23 cellular contexts compared by ENCODE assay signal in genomic region chr3:152206243-152206642, GRCh38.
DNase-seq lines count a peak whose midpoint lies in the region; ATAC-seq and TF ChIP-seq lines count a peak whose summit lies in the region.
"Had no signal": no experiment of that assay in that cellular context is flagged by ENCODE, and none has a peak within 500 bp of the region (broad histone marks: within the 10 kb centered on the region; RNA-seq: fewer than 3 reads in every experiment).

No MANE protein-coding gene starts in this region.

- H3K36me3 Mint-ChIP-seq in CD14-positive monocyte: peaks cover 4 to 5% of the 10 kb centered on the region in 2 donors
- peaks cover 8% of the 10 kb centered on the region for H3K36me3 Mint-ChIP-seq in CD4-positive, alpha-beta T cell (ENCODE audit: low read depth)
- no peaks in the 10 kb centered on the region for H3K36me3 Mint-ChIP-seq in activated naive CD8-positive, alpha-beta T cell treated with anti-CD3 and anti-CD28 coated beads, Interleukin-2, amount 50 U/mL, for 24 hours (ENCODE audit: low read depth)
- H3K36me3 Mint-ChIP-seq in naive thymus-derived CD8-positive, alpha-beta T cell: no peaks in the 10 kb centered on the region
- H3K36me3 Mint-ChIP-seq: type B pancreatic cell had no signal

- no peaks in the 10 kb centered on the region for H3K27me3 ChIP-seq in CD4-positive, alpha-beta T cell (ENCODE audit: control insufficient read depth, insufficient read depth, low read length)

- no peaks in the 10 kb centered on the region for H3K27me3 Mint-ChIP-seq in CD14-positive monocyte (ENCODE audit: low read depth in 3 of 3)
- no peaks in the 10 kb centered on the region for H3K27me3 Mint-ChIP-seq in CD4-positive, alpha-beta T cell
- H3K27me3 Mint-ChIP-seq in activated naive CD8-positive, alpha-beta T cell treated with anti-CD3 and anti-CD28 coated beads, Interleukin-2, amount 50 U/mL, for 24 hours: no peaks in the 10 kb centered on the region
- no peaks in the 10 kb centered on the region for H3K27me3 Mint-ChIP-seq in naive thymus-derived CD8-positive, alpha-beta T cell
- H3K27me3 Mint-ChIP-seq: type B pancreatic cell had no signal

- intact Hi-C loops in CD14-positive monocyte (cut with micrococcal nuclease): loop anchor here in 1 of 2 donors (5.0 kb wide), 2 partner anchors 36 to 61 kb away; partner anchors contain the start of gene MBNL1
- intact Hi-C loops in CD4-positive, alpha-beta T cell (cut with DNase I, micrococcal nuclease): no loop called here

- no peak overlapping the region for H3K27ac ChIP-seq in CD4-positive, alpha-beta T cell (ENCODE audit: low read depth, low read length)

- peak overlapping the region in 1 of 2 donors; percentile 68 for H3K4me3 Mint-ChIP-seq in CD14-positive monocyte
- peak overlapping the region; percentile 93 for H3K4me3 Mint-ChIP-seq in CD4-positive, alpha-beta T cell
- no peak overlapping the region for H3K4me3 Mint-ChIP-seq in activated naive CD8-positive, alpha-beta T cell treated with anti-CD3 and anti-CD28 coated beads, Interleukin-2, amount 50 U/mL, for 24 hours
- peak overlapping the region in 6 of 10 donors; percentile 7 to 91 (median 76) for H3K4me3 Mint-ChIP-seq in naive thymus-derived CD8-positive, alpha-beta T cell
- H3K4me3 Mint-ChIP-seq: type B pancreatic cell had no signal

- peaks cover 12 to 16% (median 14%) of the 10 kb centered on the region in 7 donors for H3K9me3 Mint-ChIP-seq in CD14-positive monocyte
- H3K9me3 Mint-ChIP-seq in CD4-positive, alpha-beta T cell: no peaks in the 10 kb centered on the region
- H3K9me3 Mint-ChIP-seq in activated naive CD8-positive, alpha-beta T cell treated with anti-CD3 and anti-CD28 coated beads, Interleukin-2, amount 50 U/mL, for 24 hours: no peaks in the 10 kb centered on the region
- no peaks in the 10 kb centered on the region for H3K9me3 Mint-ChIP-seq in naive thymus-derived CD8-positive, alpha-beta T cell
- H3K9me3 Mint-ChIP-seq: activated T-cell treated with anti-CD3 and anti-CD28 coated beads, Interleukin-2, amount 50 U/mL, for 4 hours; type B pancreatic cell had no signal

- TF ChIP-seq CTCF in CD14-positive monocyte (IDR thresholded peaks at IDR 0.05): no peak
- TF ChIP-seq CTCF in CD4-positive, alpha-beta T cell (IDR thresholded peaks at IDR 0.05): no peak

- CTCF ChIA-PET in CD4-positive, alpha-beta T cell (lab: Charles Lee): no interaction called here

- DNase-seq in CD14-positive monocyte (ENCODE audit: low spot score): no peak
- no peak for DNase-seq in CD4-positive, alpha-beta T cell
- DNase-seq in activated naive CD8-positive, alpha-beta T cell treated with anti-CD3 and anti-CD28 coated beads, Interleukin-2, amount 50 U/mL, for 24 hours: no peak
- DNase-seq in naive thymus-derived CD8-positive, alpha-beta T cell: no peak
- no peak for DNase-seq in central memory CD4-positive, alpha-beta T cell
- DNase-seq in stimulated activated naive CD4-positive, alpha-beta T cell (lab: John Stamatoyannopoulos, UW): no peak
- no peak for DNase-seq in COLO829 (ENCODE audit: low spot score)
- DNase-seq: activated CD4-positive, alpha-beta T cell treated with anti-CD3 and anti-CD28 coated beads, Interleukin-2, amount 50 U/mL, for 48 hours; activated T-cell treated with anti-CD3 and anti-CD28 coated beads, Interleukin-2, amount 50 U/mL, for 4 hours; amniotic stem cell; caudate nucleus; effector CD4-positive, alpha-beta T cell; GF-D8; H7; Karpas-422; NCI-H1048; NCI-H2081 treated with DMSO at 0.1 percent for 48 hours; NCI-H510A treated with DMSO at 0.1 percent for 48 hours; nucleus accumbens; RPMI8226; SK-N-SH had no signal

- no peak for ATAC-seq in CD4-positive, alpha-beta T cell (ENCODE audit: poor library complexity)
- no peak for ATAC-seq in activated naive CD8-positive, alpha-beta T cell treated with anti-CD3 and anti-CD28 coated beads, Interleukin-2, amount 50 U/mL, for 24 hours
- no peak for ATAC-seq in naive thymus-derived CD8-positive, alpha-beta T cell
- ATAC-seq in GM21528 (IDR thresholded peaks at IDR 0.05; ENCODE audit: low FRiP score, unreplicated experiment): no peak
- ATAC-seq: activated T-cell treated with anti-CD3 and anti-CD28 coated beads, Interleukin-2, amount 50 U/mL, for 4 hours had no signal

- peaks cover 30% of the 10 kb centered on the region for H3K4me1 Mint-ChIP-seq in CD14-positive monocyte
- H3K4me1 Mint-ChIP-seq in CD4-positive, alpha-beta T cell (ENCODE audit: low read depth): peaks cover 87% of the 10 kb centered on the region
- H3K4me1 Mint-ChIP-seq in activated naive CD8-positive, alpha-beta T cell treated with anti-CD3 and anti-CD28 coated beads, Interleukin-2, amount 50 U/mL, for 24 hours: peaks cover 71% of the 10 kb centered on the region
- peaks cover 25 to 82% (median 63%) of the 10 kb centered on the region in 4 donors for H3K4me1 Mint-ChIP-seq in naive thymus-derived CD8-positive, alpha-beta T cell

- H3K9me3 ChIP-seq in CD4-positive, alpha-beta T cell (ENCODE audit: control insufficient read depth, low read length): no peaks in the 10 kb centered on the region
- H3K9me3 ChIP-seq: SK-N-SH had no signal

- POLR2A ChIA-PET in CD4-positive, alpha-beta T cell (lab: Charles Lee): interaction anchor here (0.6 to 12.8 kb wide), 6 partner anchors 12 to 73 kb away, joined by 3 to 132 read pairs (median 13); no protein-coding TSS in a partner anchor
- POLR2A ChIA-PET in naive thymus-derived CD8-positive, alpha-beta T cell (lab: Charles Lee): interaction anchor here (1.1 to 4.1 kb wide), 4 partner anchors 13 to 63 kb away, joined by 4 to 22 read pairs (median 16); partner anchors contain the start of gene MBNL1

- H3K27ac Mint-ChIP-seq in CD14-positive monocyte: peak overlapping the region in 6 of 7 donors; percentile 84 to 99 (median 93)
- peak overlapping the region; percentile 96 for H3K27ac Mint-ChIP-seq in CD4-positive, alpha-beta T cell
- peak overlapping the region; percentile 82 for H3K27ac Mint-ChIP-seq in activated naive CD8-positive, alpha-beta T cell treated with anti-CD3 and anti-CD28 coated beads, Interleukin-2, amount 50 U/mL, for 24 hours
- peak overlapping the region in 5 of 10 donors; percentile 18 to 99 (median 94) for H3K27ac Mint-ChIP-seq in naive thymus-derived CD8-positive, alpha-beta T cell
- H3K27ac Mint-ChIP-seq: type B pancreatic cell had no signal
